In genomic region chr16:82605076-82605475, GRCh38 we compare ENCODE assay signal across 21 cellular contexts.
"Had no signal": no experiment of that assay in that cellular context is flagged by ENCODE, and none has a peak within 500 bp of the region (broad histone marks: within the 10 kb centered on the region; RNA-seq: fewer than 3 reads in every experiment).

No MANE protein-coding gene starts in this region.

- H3K27ac ChIP-seq: HL-60, RWPE1, SK-N-MC had no signal

- H3K4me3 ChIP-seq: SK-N-MC had no signal

- DNase-seq: KBM-7, MV-4-11, NCI-H1048, NCI-H1105, NCI-H1417, NCI-H1436 treated with DMSO at 0.1 percent for 48 hours, NCI-H1694, NCI-H187 treated with DMSO at 0.1 percent for 48 hours, NCI-H2029 treated with DMSO at 0.1 percent for 48 hours, NCI-H2171 treated with DMSO at 0.1 percent for 48 hours, NCI-H345, NCI-H446 treated with DMSO at 0.1 percent for 48 hours, NCI-H510A treated with DMSO at 0.1 percent for 48 hours, NCI-H526, SHP77 had no signal

- H3K4me3 Mint-ChIP-seq: IgD-negative memory B cell had no signal

- H3K4me1 Mint-ChIP-seq: IgD-negative memory B cell had no signal

- H3K27ac Mint-ChIP-seq: IgD-negative memory B cell had no signal

- FAIRE-seq: HTR-8/SVneo, RCC 7860 had no signal
